ENCODE assay signal across 2 cellular contexts in the genomic region with DNA sequence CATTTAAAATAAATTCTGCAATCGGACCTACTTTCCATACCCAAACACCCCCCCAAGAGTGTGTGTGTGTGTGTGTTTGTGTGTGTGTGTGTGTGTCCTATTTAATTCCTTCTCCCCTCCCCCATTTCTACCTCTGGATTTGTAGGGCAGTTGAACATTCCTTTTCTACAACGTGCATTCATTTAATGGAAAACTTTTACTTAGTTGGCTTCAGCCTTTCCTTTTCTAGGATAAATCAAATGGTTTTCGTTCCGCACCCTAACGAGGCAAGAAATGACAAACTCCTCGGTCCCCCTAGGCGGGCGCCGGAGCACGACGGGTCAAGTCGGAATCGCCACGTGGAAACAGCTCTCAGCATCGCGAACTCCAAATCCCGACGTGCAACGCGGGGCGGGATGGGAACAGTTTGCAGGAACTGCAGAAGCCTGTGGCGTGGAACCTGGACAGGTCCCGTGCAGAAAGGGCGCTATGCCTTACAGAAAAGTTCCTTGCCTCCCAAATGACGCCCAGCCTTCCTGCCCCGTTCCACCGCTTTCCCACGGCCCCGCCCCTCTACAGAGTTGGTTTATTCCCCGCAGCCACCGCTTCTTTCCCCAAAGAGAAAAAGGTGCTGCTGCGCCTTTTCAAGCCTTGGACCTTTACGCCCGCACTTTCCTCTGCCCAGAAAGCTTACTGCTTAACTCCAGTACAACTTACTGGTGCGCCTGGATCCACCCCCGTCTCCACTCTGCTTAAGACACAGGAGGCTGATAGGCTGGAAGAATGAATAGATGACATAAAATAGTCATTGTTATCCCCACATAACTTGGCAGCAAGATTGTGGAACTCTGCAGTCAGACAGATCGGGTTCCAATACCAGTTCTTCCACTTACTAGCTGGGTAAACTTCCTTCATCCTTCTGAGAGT.
TF ChIP-seq lines count a peak whose summit lies in the region.

No MANE protein-coding gene starts in this region.

TF ChIP-seq in HEK293, 187 proteins besides CTCF, POLR2A, EP300 and RAD21 (continued from another document and continues in another):
- TF ChIP-seq, protein P1, sequence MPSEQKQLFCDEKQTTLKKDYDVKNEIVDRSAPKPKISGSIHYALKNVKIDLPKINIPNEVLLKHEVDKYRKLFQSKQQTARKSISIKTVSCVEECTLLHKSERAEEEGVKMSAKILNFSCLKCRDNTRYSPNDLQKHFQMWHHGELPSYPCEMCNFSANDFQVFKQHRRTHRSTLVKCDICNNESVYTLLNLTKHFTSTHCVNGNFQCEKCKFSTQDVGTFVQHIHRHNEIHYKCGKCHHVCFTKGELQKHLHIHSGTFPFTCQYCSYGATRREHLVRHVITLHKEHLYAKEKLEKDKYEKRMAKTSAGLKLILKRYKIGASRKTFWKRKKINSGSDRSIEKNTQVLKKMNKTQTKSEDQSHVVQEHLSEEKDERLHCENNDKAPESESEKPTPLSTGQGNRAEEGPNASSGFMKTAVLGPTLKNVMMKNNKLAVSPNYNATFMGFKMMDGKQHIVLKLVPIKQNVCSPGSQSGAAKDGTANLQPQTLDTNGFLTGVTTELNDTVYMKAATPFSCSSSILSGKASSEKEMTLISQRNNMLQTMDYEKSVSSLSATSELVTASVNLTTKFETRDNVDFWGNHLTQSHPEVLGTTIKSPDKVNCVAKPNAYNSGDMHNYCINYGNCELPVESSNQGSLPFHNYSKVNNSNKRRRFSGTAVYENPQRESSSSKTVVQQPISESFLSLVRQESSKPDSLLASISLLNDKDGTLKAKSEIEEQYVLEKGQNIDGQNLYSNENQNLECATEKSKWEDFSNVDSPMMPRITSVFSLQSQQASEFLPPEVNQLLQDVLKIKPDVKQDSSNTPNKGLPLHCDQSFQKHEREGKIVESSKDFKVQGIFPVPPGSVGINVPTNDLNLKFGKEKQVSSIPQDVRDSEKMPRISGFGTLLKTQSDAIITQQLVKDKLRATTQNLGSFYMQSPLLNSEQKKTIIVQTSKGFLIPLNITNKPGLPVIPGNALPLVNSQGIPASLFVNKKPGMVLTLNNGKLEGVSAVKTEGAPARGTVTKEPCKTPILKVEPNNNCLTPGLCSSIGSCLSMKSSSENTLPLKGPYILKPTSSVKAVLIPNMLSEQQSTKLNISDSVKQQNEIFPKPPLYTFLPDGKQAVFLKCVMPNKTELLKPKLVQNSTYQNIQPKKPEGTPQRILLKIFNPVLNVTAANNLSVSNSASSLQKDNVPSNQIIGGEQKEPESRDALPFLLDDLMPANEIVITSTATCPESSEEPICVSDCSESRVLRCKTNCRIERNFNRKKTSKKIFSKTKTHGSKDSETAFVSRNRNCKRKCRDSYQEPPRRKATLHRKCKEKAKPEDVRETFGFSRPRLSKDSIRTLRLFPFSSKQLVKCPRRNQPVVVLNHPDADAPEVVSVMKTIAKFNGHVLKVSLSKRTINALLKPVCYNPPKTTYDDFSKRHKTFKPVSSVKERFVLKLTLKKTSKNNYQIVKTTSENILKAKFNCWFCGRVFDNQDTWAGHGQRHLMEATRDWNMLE (tag by site-specific recombination; conservative IDR thresholded peaks at IDR 0.05; ENCODE audit: low read depth), result 0 out of 2 replicates have a peak, but pooled peaks have one; percentile 23
- peak; percentile 49; the same call in 1 of the 2 replicates for TF ChIP-seq FEZF1 (tag by site-specific recombination; IDR thresholded peaks at IDR 0.05)
- TF ChIP-seq YY1 (tag by site-specific recombination; IDR thresholded peaks at IDR 0.05), result 0 out of 2 replicates have a peak, but pooled peaks have one; percentile 27
- TF ChIP-seq REPIN1 (tag by site-specific recombination; IDR thresholded peaks at IDR 0.05; ENCODE audit: low read depth), result no peak
- TF ChIP-seq HOXC10 (CRISPR knock-in tag; IDR thresholded peaks at IDR 0.05), result no peak
- no peak for TF ChIP-seq ZSCAN23 (tag by site-specific recombination; IDR thresholded peaks at IDR 0.05)
- TF ChIP-seq ZXDB (tag by site-specific recombination; IDR thresholded peaks at IDR 0.05), result peak; percentile 71
- TF ChIP-seq, protein P2, sequence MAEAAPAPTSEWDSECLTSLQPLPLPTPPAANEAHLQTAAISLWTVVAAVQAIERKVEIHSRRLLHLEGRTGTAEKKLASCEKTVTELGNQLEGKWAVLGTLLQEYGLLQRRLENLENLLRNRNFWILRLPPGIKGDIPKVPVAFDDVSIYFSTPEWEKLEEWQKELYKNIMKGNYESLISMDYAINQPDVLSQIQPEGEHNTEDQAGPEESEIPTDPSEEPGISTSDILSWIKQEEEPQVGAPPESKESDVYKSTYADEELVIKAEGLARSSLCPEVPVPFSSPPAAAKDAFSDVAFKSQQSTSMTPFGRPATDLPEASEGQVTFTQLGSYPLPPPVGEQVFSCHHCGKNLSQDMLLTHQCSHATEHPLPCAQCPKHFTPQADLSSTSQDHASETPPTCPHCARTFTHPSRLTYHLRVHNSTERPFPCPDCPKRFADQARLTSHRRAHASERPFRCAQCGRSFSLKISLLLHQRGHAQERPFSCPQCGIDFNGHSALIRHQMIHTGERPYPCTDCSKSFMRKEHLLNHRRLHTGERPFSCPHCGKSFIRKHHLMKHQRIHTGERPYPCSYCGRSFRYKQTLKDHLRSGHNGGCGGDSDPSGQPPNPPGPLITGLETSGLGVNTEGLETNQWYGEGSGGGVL (tag by site-specific recombination; IDR thresholded peaks at IDR 0.05), result peak; percentile 84
- TF ChIP-seq ZNF501 (tag by site-specific recombination; IDR thresholded peaks at IDR 0.05), result peak; percentile 62; the same call in 1 of the 2 replicates
- 0 out of 2 replicates have a peak, but pooled peaks have one; percentile 11 for TF ChIP-seq ZNF394 (tag by site-specific recombination; IDR thresholded peaks at IDR 0.05; ENCODE audit: borderline replicate concordance)
- TF ChIP-seq ZNF121 (tag by site-specific recombination; IDR thresholded peaks at IDR 0.05), result peak; percentile 86
- peak; percentile 86 for TF ChIP-seq ZNF341 (tag by site-specific recombination; IDR thresholded peaks at IDR 0.05; ENCODE audit: low read depth)
- TF ChIP-seq, protein P3, sequence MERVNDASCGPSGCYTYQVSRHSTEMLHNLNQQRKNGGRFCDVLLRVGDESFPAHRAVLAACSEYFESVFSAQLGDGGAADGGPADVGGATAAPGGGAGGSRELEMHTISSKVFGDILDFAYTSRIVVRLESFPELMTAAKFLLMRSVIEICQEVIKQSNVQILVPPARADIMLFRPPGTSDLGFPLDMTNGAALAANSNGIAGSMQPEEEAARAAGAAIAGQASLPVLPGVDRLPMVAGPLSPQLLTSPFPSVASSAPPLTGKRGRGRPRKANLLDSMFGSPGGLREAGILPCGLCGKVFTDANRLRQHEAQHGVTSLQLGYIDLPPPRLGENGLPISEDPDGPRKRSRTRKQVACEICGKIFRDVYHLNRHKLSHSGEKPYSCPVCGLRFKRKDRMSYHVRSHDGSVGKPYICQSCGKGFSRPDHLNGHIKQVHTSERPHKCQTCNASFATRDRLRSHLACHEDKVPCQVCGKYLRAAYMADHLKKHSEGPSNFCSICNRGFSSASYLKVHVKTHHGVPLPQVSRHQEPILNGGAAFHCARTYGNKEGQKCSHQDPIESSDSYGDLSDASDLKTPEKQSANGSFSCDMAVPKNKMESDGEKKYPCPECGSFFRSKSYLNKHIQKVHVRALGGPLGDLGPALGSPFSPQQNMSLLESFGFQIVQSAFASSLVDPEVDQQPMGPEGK (tag by site-specific recombination; IDR thresholded peaks at IDR 0.05), result peak; percentile 51
- no peak for TF ChIP-seq ZNF214 (tag by site-specific recombination; IDR thresholded peaks at IDR 0.05; ENCODE audit: borderline replicate concordance)
- TF ChIP-seq ZNF335 (tag by site-specific recombination; conservative IDR thresholded peaks at IDR 0.05), result peak; percentile 74
- no peak for TF ChIP-seq ZNF391 (tag by site-specific recombination; IDR thresholded peaks at IDR 0.05; ENCODE audit: borderline replicate concordance, low read depth)
- TF ChIP-seq IKZF3 (tag by site-specific recombination; IDR thresholded peaks at IDR 0.05), result peak; percentile 73
- no peak for TF ChIP-seq HOXD13 (CRISPR knock-in tag; IDR thresholded peaks at IDR 0.05; ENCODE audit: borderline replicate concordance)
- peak; percentile 69 for TF ChIP-seq KLF9 (tag by site-specific recombination; IDR thresholded peaks at IDR 0.05; ENCODE audit: low read depth)

TF ChIP-seq in WTC11, 78 proteins besides CTCF, POLR2A, EP300 and RAD21 (continued from another document and continues in another):
- TF ChIP-seq, protein P4, sequence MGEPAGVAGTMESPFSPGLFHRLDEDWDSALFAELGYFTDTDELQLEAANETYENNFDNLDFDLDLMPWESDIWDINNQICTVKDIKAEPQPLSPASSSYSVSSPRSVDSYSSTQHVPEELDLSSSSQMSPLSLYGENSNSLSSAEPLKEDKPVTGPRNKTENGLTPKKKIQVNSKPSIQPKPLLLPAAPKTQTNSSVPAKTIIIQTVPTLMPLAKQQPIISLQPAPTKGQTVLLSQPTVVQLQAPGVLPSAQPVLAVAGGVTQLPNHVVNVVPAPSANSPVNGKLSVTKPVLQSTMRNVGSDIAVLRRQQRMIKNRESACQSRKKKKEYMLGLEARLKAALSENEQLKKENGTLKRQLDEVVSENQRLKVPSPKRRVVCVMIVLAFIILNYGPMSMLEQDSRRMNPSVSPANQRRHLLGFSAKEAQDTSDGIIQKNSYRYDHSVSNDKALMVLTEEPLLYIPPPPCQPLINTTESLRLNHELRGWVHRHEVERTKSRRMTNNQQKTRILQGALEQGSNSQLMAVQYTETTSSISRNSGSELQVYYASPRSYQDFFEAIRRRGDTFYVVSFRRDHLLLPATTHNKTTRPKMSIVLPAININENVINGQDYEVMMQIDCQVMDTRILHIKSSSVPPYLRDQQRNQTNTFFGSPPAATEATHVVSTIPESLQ (CRISPR knock-in tag; IDR thresholded peaks at IDR 0.05), result no peak
- TF ChIP-seq SMAD4 (CRISPR knock-in tag; IDR thresholded peaks at IDR 0.05) (no peak), FOXJ3 (CRISPR knock-in tag; IDR thresholded peaks at IDR 0.05; ENCODE audit: borderline replicate concordance) (no peak), MXD4 (CRISPR knock-in tag; IDR thresholded peaks at IDR 0.05; ENCODE audit: borderline replicate concordance) (no peak), ZNF232 (CRISPR knock-in tag; IDR thresholded peaks at IDR 0.05) (no peak), NR3C1 (CRISPR knock-in tag; conservative IDR thresholded peaks at IDR 0.05; ENCODE audit: low read depth) (no peak), ZNF317 (CRISPR knock-in tag; IDR thresholded peaks at IDR 0.05; ENCODE audit: borderline replicate concordance, low read depth) (no peak), IRF2 (CRISPR knock-in tag; IDR thresholded peaks at IDR 0.05; ENCODE audit: borderline replicate concordance, low read depth) (no peak), NFATC4 (CRISPR knock-in tag; IDR thresholded peaks at IDR 0.05) (no peak)
- TF ChIP-seq, protein P5, sequence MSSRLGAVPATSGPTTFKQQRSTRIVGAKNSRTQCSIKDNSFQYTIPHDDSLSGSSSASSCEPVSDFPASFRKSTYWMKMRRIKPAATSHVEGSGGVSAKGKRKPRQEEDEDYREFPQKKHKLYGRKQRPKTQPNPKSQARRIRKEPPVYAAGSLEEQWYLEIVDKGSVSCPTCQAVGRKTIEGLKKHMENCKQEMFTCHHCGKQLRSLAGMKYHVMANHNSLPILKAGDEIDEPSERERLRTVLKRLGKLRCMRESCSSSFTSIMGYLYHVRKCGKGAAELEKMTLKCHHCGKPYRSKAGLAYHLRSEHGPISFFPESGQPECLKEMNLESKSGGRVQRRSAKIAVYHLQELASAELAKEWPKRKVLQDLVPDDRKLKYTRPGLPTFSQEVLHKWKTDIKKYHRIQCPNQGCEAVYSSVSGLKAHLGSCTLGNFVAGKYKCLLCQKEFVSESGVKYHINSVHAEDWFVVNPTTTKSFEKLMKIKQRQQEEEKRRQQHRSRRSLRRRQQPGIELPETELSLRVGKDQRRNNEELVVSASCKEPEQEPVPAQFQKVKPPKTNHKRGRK (CRISPR knock-in tag; IDR thresholded peaks at IDR 0.05; ENCODE audit: borderline replicate concordance), result no peak
- TF ChIP-seq, protein P6, sequence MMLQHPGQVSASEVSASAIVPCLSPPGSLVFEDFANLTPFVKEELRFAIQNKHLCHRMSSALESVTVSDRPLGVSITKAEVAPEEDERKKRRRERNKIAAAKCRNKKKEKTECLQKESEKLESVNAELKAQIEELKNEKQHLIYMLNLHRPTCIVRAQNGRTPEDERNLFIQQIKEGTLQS (CRISPR knock-in tag; conservative IDR thresholded peaks at IDR 0.05), result no peak
- TF ChIP-seq, protein P7, sequence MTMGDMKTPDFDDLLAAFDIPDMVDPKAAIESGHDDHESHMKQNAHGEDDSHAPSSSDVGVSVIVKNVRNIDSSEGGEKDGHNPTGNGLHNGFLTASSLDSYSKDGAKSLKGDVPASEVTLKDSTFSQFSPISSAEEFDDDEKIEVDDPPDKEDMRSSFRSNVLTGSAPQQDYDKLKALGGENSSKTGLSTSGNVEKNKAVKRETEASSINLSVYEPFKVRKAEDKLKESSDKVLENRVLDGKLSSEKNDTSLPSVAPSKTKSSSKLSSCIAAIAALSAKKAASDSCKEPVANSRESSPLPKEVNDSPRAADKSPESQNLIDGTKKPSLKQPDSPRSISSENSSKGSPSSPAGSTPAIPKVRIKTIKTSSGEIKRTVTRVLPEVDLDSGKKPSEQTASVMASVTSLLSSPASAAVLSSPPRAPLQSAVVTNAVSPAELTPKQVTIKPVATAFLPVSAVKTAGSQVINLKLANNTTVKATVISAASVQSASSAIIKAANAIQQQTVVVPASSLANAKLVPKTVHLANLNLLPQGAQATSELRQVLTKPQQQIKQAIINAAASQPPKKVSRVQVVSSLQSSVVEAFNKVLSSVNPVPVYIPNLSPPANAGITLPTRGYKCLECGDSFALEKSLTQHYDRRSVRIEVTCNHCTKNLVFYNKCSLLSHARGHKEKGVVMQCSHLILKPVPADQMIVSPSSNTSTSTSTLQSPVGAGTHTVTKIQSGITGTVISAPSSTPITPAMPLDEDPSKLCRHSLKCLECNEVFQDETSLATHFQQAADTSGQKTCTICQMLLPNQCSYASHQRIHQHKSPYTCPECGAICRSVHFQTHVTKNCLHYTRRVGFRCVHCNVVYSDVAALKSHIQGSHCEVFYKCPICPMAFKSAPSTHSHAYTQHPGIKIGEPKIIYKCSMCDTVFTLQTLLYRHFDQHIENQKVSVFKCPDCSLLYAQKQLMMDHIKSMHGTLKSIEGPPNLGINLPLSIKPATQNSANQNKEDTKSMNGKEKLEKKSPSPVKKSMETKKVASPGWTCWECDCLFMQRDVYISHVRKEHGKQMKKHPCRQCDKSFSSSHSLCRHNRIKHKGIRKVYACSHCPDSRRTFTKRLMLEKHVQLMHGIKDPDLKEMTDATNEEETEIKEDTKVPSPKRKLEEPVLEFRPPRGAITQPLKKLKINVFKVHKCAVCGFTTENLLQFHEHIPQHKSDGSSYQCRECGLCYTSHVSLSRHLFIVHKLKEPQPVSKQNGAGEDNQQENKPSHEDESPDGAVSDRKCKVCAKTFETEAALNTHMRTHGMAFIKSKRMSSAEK (CRISPR knock-in tag; IDR thresholded peaks at IDR 0.05; ENCODE audit: borderline replicate concordance), result no peak
- TF ChIP-seq, protein P8, sequence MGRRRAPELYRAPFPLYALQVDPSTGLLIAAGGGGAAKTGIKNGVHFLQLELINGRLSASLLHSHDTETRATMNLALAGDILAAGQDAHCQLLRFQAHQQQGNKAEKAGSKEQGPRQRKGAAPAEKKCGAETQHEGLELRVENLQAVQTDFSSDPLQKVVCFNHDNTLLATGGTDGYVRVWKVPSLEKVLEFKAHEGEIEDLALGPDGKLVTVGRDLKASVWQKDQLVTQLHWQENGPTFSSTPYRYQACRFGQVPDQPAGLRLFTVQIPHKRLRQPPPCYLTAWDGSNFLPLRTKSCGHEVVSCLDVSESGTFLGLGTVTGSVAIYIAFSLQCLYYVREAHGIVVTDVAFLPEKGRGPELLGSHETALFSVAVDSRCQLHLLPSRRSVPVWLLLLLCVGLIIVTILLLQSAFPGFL (CRISPR knock-in tag; IDR thresholded peaks at IDR 0.05; ENCODE audit: borderline replicate concordance), result no peak
